In genomic region chr9:128651798-128652197, GRCh38 we compare ENCODE assay signal across 1 cellular context.
TF ChIP-seq lines count a peak whose summit lies in the region.

No MANE protein-coding gene starts in this region.

TF ChIP-seq in WTC11, 78 proteins besides CTCF, POLR2A, EP300 and RAD21:
- TF ChIP-seq ZNF425 (CRISPR knock-in tag; conservative IDR thresholded peaks at IDR 0.05), result no peak
- no peak for TF ChIP-seq HMGA2 (CRISPR knock-in tag; IDR thresholded peaks at IDR 0.05)
- no peak for TF ChIP-seq JUN (CRISPR knock-in tag; IDR thresholded peaks at IDR 0.05)
- no peak for TF ChIP-seq TEAD4 (CRISPR knock-in tag; IDR thresholded peaks at IDR 0.05)
- TF ChIP-seq SMAD3 (CRISPR knock-in tag; IDR thresholded peaks at IDR 0.05; ENCODE audit: borderline replicate concordance), result no peak
- TF ChIP-seq ZNF219 (CRISPR knock-in tag; IDR thresholded peaks at IDR 0.05; ENCODE audit: borderline replicate concordance), result no peak
